In the genomic region with DNA sequence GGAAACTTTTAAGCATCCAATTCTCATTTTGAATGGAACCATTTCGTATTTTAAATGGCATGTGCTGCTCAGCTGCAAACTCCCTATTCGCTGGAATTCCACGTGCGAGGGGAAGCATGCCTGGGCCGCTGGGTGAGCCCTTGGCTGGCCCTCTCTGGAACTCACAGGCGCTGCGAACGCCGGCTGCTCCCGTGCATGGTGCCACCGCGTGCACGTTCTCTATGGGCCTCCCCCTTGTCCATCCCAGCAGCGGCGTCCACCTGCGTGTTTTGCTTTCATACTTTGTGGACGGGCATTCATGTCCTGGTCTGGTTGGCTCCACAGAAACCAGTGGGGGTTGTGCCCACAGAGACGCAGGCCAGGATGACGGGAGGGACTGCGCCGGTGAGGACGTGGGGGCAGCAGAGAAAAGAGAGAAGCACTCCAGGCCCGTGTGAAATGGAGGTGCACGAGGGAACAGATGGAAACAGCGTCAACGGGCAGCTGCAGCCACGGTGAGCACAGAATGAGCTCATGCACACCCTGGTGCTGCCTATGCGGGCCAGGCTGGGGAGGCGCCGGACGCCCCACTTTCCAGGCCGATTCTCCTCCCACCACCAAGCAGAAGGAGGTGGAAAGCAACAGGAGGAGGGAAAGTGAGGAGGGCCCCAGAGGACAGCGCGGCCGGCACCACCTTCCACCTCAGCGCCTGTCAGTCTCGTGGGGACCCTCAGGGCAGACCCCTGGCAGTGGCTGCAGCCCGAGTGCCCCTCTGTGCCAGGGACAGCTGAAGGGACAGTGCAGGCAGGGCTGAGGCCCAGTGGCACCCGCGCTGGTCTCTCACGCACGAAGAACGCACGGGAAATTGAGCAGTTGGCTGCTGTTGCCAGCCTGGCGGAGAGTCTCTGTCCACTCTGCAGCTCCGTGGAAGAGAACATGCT, we compare ENCODE assay signal across 22 cellular contexts. TPM values are rescaled to one million over a fixed set of nuclear protein-coding genes. Genes with fewer than 3 reads are reported as not detected.
DNase-seq lines count a peak whose midpoint lies in the region; ATAC-seq, FAIRE-seq and TF ChIP-seq lines count a peak whose summit lies in the region.
"Had no signal": no experiment of that assay in that cellular context is flagged by ENCODE, and none has a peak within 500 bp of the region (broad histone marks: within the 10 kb centered on the region; RNA-seq: fewer than 3 reads in every experiment).

No MANE protein-coding gene starts in this region.

- ATAC-seq in activated naive CD4-positive, alpha-beta T cell treated with anti-CD3 and anti-CD28 coated beads, Interleukin-2, amount 50 U/mL, for 72 hours: no peak
- ATAC-seq in IMR-90 (ENCODE audit: low read depth) (no peak), HepG2 (no peak), HG03139 (IDR thresholded peaks at IDR 0.05; ENCODE audit: unreplicated experiment) (no peak), HG02588 (IDR thresholded peaks at IDR 0.05; ENCODE audit: unreplicated experiment) (no peak)
- ATAC-seq: CD8-positive, alpha-beta T cell; HCT116 had no signal

- no peaks in the 10 kb centered on the region for H3K27me3 ChIP-seq in IMR-90 (ENCODE audit: control insufficient read depth, insufficient read depth, low read length)
- H3K27me3 ChIP-seq in HepG2 (ENCODE audit: control insufficient read depth in 1 of 2, insufficient read depth in 2 of 2, low read length in 2 of 2): no peaks in the 10 kb centered on the region
- H3K27me3 ChIP-seq: BLaER1 treated with 17β-estradiol and CSF1 and Interleukin-3, amounts not matched to agents 10 nM and 100 nM; MG63 had no signal

- H4K20me1 ChIP-seq in IMR-90 (ENCODE audit: insufficient read depth, low read length): 0 out of 2 replicates have a peak, but pooled peaks cover 13% of the 10 kb centered on the region
- H4K20me1 ChIP-seq in HepG2 (ENCODE audit: insufficient read depth, low read length): peaks cover 3% of the 10 kb centered on the region; the same call in 1 of the 2 replicates

- WGBS in IMR-90 (ENCODE audit: extremely low coverage in 2 of 2, insufficient read length in 1 of 2), 2 experiments: 96% methylated on average over 22 of the region's 46 CpGs; no CpG with 5 or more reads in 1 of the 2 experiments
- WGBS in HepG2 (ENCODE audit: low lambda C conversion rate): 97% methylated on average over 41 of the region's 46 CpGs

- H3K36me3 ChIP-seq in IMR-90 (ENCODE audit: control insufficient read depth, insufficient read depth, low read length) (peaks cover 59% of the 10 kb centered on the region), HepG2 (replicated peaks in 1 of 2; ENCODE audit: control insufficient read depth in 1 of 2, insufficient read depth in 2 of 2, low read length in 2 of 2) (peaks cover 38 to 68% of the 10 kb centered on the region in 2 experiments; a peak in 4 of 5 replicates)

- no peak overlapping the region for H2AK5ac ChIP-seq in IMR-90 (ENCODE audit: low read depth, low read length)

- H3K18ac ChIP-seq in IMR-90 (ENCODE audit: low read depth, low read length): no peak overlapping the region

- POLR2A ChIA-PET in IMR-90 (lab: Charles Lee; ENCODE audit: unreplicated experiment) (no interaction called here), HepG2 (lab: Yijun Ruan, JAX) (no interaction called here)

- TF ChIP-seq EP300 in HepG2 (IDR thresholded peaks at IDR 0.05; ENCODE audit: low read depth in 2 of 2, low read length in 2 of 2) (no peak), HepG2 (CRISPR knock-in tag; IDR thresholded peaks at IDR 0.05; ENCODE audit: borderline replicate concordance) (no peak)

- H2AFZ ChIP-seq in IMR-90 (replicated peaks; ENCODE audit: low read length, poor library complexity) (no peak overlapping the region), HepG2 (ENCODE audit: low read length) (no peak overlapping the region)

- H3K9ac ChIP-seq in IMR-90 (ENCODE audit: low read depth, low read length) (no peak overlapping the region), HepG2 (ENCODE audit: insufficient read depth, low read depth, low read length) (no peak overlapping the region)
- H3K9ac ChIP-seq: BLaER1 treated with 17β-estradiol and CSF1 and Interleukin-3, amounts not matched to agents 10 nM and 100 nM had no signal

- H3K9me1 ChIP-seq in IMR-90 (ENCODE audit: insufficient read depth, low read length): 0 out of 2 replicates have a peak, but pooled peaks cover 3% of the 10 kb centered on the region

- H4K8ac ChIP-seq in IMR-90 (ENCODE audit: low read depth in 2 of 2, low read length in 2 of 2): no peak overlapping the region

- no peak overlapping the region for H2BK120ac ChIP-seq in IMR-90 (ENCODE audit: low read depth, low read length)

- BruUV-seq in IMR-90 (replicated peaks; lab: Mats Ljungman, UMichigan) (no TSS peak), HepG2 (replicated peaks; lab: Mats Ljungman, UMichigan) (no TSS peak)

- H3K14ac ChIP-seq in IMR-90 (replicated peaks; ENCODE audit: low read depth, low read length): no peak overlapping the region

- no peak overlapping the region for H2BK5ac ChIP-seq in IMR-90 (ENCODE audit: low read depth, low read length, poor library complexity, severe bottlenecking)

- no peak overlapping the region for H2BK20ac ChIP-seq in IMR-90 (ENCODE audit: low read depth, low read length)

- H3K9me3 ChIP-seq in IMR-90 (ENCODE audit: control insufficient read depth, insufficient read depth, low read length): no peaks in the 10 kb centered on the region
- H3K9me3 ChIP-seq in HepG2 (ENCODE audit: low read length): no peaks in the 10 kb centered on the region
- H3K9me3 ChIP-seq: BLaER1 treated with 17β-estradiol and CSF1 and Interleukin-3, amounts not matched to agents 10 nM and 100 nM; MG63 had no signal

- H3K79me2 ChIP-seq in HepG2 (ENCODE audit: insufficient read depth, low read length): no peaks in the 10 kb centered on the region

- no peak for FAIRE-seq in HepG2 (lab: Jason Lieb, UNC)
- FAIRE-seq: G401.6, GM18507 had no signal

- no peak overlapping the region for H2BK15ac ChIP-seq in IMR-90 (ENCODE audit: low read depth, low read length)

- no peak overlapping the region for H3K27ac ChIP-seq in IMR-90 (ENCODE audit: insufficient read depth, low read length)
- H3K27ac ChIP-seq in HepG2 (ENCODE audit: extremely low read length, insufficient read depth, low read length): no peak overlapping the region
- H3K27ac ChIP-seq: BLaER1 treated with 17β-estradiol and CSF1 and Interleukin-3, amounts not matched to agents 10 nM and 100 nM had no signal

- H3K4me1 Mint-ChIP-seq in activated naive CD4-positive, alpha-beta T cell treated with anti-CD3 and anti-CD28 coated beads, Interleukin-2, amount 10 ng/mL, durations not matched to agents 7 days and 5 days: no peaks in the 10 kb centered on the region
- no peaks in the 10 kb centered on the region for H3K4me1 Mint-ChIP-seq in progenitor cell of endocrine pancreas (ENCODE audit: low read depth)

- dilution Hi-C loops in IMR-90 (cut with HindIII; ENCODE audit: low sequenced_read_pairs, unreplicated experiment): no loop called here

- TF ChIP-seq POLR2A in IMR-90 (IDR thresholded peaks at IDR 0.05; ENCODE audit: low read depth, low read length) (no peak), HepG2 (IDR thresholded peaks at IDR 0.05; ENCODE audit: insufficient read depth in 1 of 2, low read depth in 2 of 2, low read length in 2 of 2) (no peak)

- intact Hi-C loops in IMR-90 (cut with micrococcal nuclease) (no loop called here), HepG2 (cut with micrococcal nuclease; ENCODE audit: unreplicated experiment) (no loop called here)

- H3K9me3 Mint-ChIP-seq in activated naive CD4-positive, alpha-beta T cell treated with anti-CD3 and anti-CD28 coated beads, Interleukin-2, amount 10 ng/mL, durations not matched to agents 7 days and 5 days: no peaks in the 10 kb centered on the region
- H3K9me3 Mint-ChIP-seq in activated naive CD4-positive, alpha-beta T cell treated with anti-CD3 and anti-CD28 coated beads, Interleukin-2, amount 50 U/mL, for 72 hours: no peaks in the 10 kb centered on the region
- H3K9me3 Mint-ChIP-seq in progenitor cell of endocrine pancreas (ENCODE audit: low read depth): no peaks in the 10 kb centered on the region
- H3K9me3 Mint-ChIP-seq: CD8-positive, alpha-beta T cell had no signal

- CTCF ChIA-PET in activated naive CD4-positive, alpha-beta T cell treated with anti-CD3 and anti-CD28 coated beads, Interleukin-2, amount 10 ng/mL, durations not matched to agents 7 days and 5 days (lab: Charles Lee): no interaction called here
- CTCF ChIA-PET in IMR-90 (lab: Yijun Ruan, JAX) (no interaction called here), HepG2 (lab: Yijun Ruan, JAX; ENCODE audit: low intra/inter-chr PET ratio, low total read pairs) (no interaction called here)

- no peak overlapping the region for H4K91ac ChIP-seq in IMR-90 (ENCODE audit: insufficient read depth, low read depth, low read length)

- no peak overlapping the region for H3K4ac ChIP-seq in IMR-90 (ENCODE audit: low read depth, low read length)

- peaks cover 0 to 8% of the 10 kb centered on the region in 2 experiments; a peak in 1 of 4 replicates for H3K79me1 ChIP-seq in IMR-90 (ENCODE audit: low read depth in 1 of 2, low read length in 2 of 2)

- H3K4me3 Mint-ChIP-seq in activated naive CD4-positive, alpha-beta T cell treated with anti-CD3 and anti-CD28 coated beads, Interleukin-2, amount 10 ng/mL, durations not matched to agents 7 days and 5 days: no peak overlapping the region
- H3K4me3 Mint-ChIP-seq in progenitor cell of endocrine pancreas (ENCODE audit: low read depth): no peak overlapping the region
- H3K4me3 Mint-ChIP-seq: CD8-positive, alpha-beta T cell had no signal

- no peak for TF ChIP-seq CTCF in IMR-90 (conservative IDR thresholded peaks at IDR 0.05; ENCODE audit: low read depth, low read length)
- no peak for TF ChIP-seq CTCF in HepG2 (CRISPR knock-in tag; IDR thresholded peaks at IDR 0.05)
- no peak for TF ChIP-seq CTCF in progenitor cell of endocrine pancreas (IDR thresholded peaks at IDR 0.05; ENCODE audit: unreplicated experiment)

- H4K5ac ChIP-seq in IMR-90 (ENCODE audit: low read depth, low read length): no peak overlapping the region

- H3K4me2 ChIP-seq in IMR-90 (ENCODE audit: low read depth, low read length) (no peak overlapping the region), HepG2 (ENCODE audit: low read depth, low read length) (no peak overlapping the region)
- H3K4me2 ChIP-seq: BLaER1 treated with 17β-estradiol and CSF1 and Interleukin-3, amounts not matched to agents 10 nM and 100 nM had no signal

- H3K4me1 ChIP-seq in IMR-90 (ENCODE audit: control insufficient read depth, insufficient read depth, low read length): no peaks in the 10 kb centered on the region
- no peaks in the 10 kb centered on the region for H3K4me1 ChIP-seq in HepG2 (ENCODE audit: insufficient read depth, low read length)

- H3K27me3 Mint-ChIP-seq in activated naive CD4-positive, alpha-beta T cell treated with anti-CD3 and anti-CD28 coated beads, Interleukin-2, amount 10 ng/mL, durations not matched to agents 7 days and 5 days: no peaks in the 10 kb centered on the region
- no peaks in the 10 kb centered on the region for H3K27me3 Mint-ChIP-seq in progenitor cell of endocrine pancreas

- H3K36me3 Mint-ChIP-seq in activated naive CD4-positive, alpha-beta T cell treated with anti-CD3 and anti-CD28 coated beads, Interleukin-2, amount 10 ng/mL, durations not matched to agents 7 days and 5 days: peaks cover 2% of the 10 kb centered on the region
- H3K36me3 Mint-ChIP-seq in activated naive CD4-positive, alpha-beta T cell treated with anti-CD3 and anti-CD28 coated beads, Interleukin-2, amount 50 U/mL, for 72 hours: peaks cover 0 to 5% of the 10 kb centered on the region in 2 donors
- peaks cover 7% of the 10 kb centered on the region for H3K36me3 Mint-ChIP-seq in progenitor cell of endocrine pancreas (ENCODE audit: insufficient read depth)

- H3K56ac ChIP-seq in IMR-90 (ENCODE audit: extremely low read depth, insufficient read depth, low read length): no peak overlapping the region

- H3K27ac Mint-ChIP-seq in activated naive CD4-positive, alpha-beta T cell treated with anti-CD3 and anti-CD28 coated beads, Interleukin-2, amount 10 ng/mL, durations not matched to agents 7 days and 5 days: peak overlapping the region; percentile 37
- H3K27ac Mint-ChIP-seq in activated naive CD4-positive, alpha-beta T cell treated with anti-CD3 and anti-CD28 coated beads, Interleukin-2, amount 50 U/mL, for 72 hours: no peak overlapping the region
- no peak overlapping the region for H3K27ac Mint-ChIP-seq in progenitor cell of endocrine pancreas
- H3K27ac Mint-ChIP-seq: CD8-positive, alpha-beta T cell had no signal

- in situ Hi-C loops in IMR-90 (cut with MboI; ENCODE audit: low sequenced_read_pairs): no loop called here
- in situ Hi-C loops in HepG2 (cut with HindIII; ENCODE audit: extremely low pct_ligation_motif_present, low pct_unique_long_range_greater_than_20kb): no loop called here

- H3K4me3 ChIP-seq in IMR-90 (ENCODE audit: insufficient read depth, low read depth, low read length) (no peak overlapping the region), HepG2 (replicated peaks in 1 of 3; ENCODE audit: insufficient read depth in 1 of 3, low read depth in 2 of 3, low read length in 3 of 3) (no peak overlapping the region)
- H3K4me3 ChIP-seq: BLaER1 treated with 17β-estradiol and CSF1 and Interleukin-3, amounts not matched to agents 10 nM and 100 nM; MG63 had no signal

- no peak overlapping the region for H3K23ac ChIP-seq in IMR-90 (ENCODE audit: low read depth, low read length)

- TF ChIP-seq RAD21 in IMR-90 (IDR thresholded peaks at IDR 0.05; ENCODE audit: low read length) (no peak), HepG2 (CRISPR knock-in tag; IDR thresholded peaks at IDR 0.05) (no peak)

- no peak for DNase-seq in activated naive CD4-positive, alpha-beta T cell treated with anti-CD3 and anti-CD28 coated beads, Interleukin-2, amount 10 ng/mL, durations not matched to agents 7 days and 5 days
- no peak for DNase-seq in activated naive CD4-positive, alpha-beta T cell treated with anti-CD3 and anti-CD28 coated beads, Interleukin-2, amount 50 U/mL, for 72 hours (ENCODE audit: low spot score in 2 of 2)
- DNase-seq in IMR-90 (no peak), cerebellar cortex (ENCODE audit: low spot score) (peak; percentile 57), HepG2 (ENCODE audit: low spot score) (no peak), progenitor cell of endocrine pancreas (ENCODE audit: low spot score, unreplicated experiment) (no peak)
- DNase-seq: 8988T; CD8-positive, alpha-beta T cell; GOT3; MG63; NCI-H1417; NCI-H1694 treated with DMSO at 0.1 percent for 48 hours; NCI-H446; NCI-H526 treated with DMSO at 0.1 percent for 48 hours; SHP77 had no signal

- peak overlapping the region; percentile 78 for H2AK9ac ChIP-seq in IMR-90 (replicated peaks; ENCODE audit: low read depth, low read length, poor library complexity)

RNA-seq across cellular contexts. Expression of a gene that starts 29.1 kb away (rescaled TPM):
- total RNA-seq in activated naive CD4-positive, alpha-beta T cell treated with anti-CD3 and anti-CD28 coated beads, Interleukin-2, amount 50 U/mL, for 72 hours: 10 to 100 TPM; 29.5 to 36.1 TPM
- total RNA-seq in IMR-90 (2012; rRNA removed) (18.9 and 19.7 TPM in 2 replicates), HepG2 (2016; rRNA removed; fragmentation: Illumina TruSeq; extraction: Trizol) (19.4 and 25.9 TPM in 2 replicates), progenitor cell of endocrine pancreas (41.2 and 44.4 TPM in 2 replicates)
- polyA plus RNA-seq in IMR-90 (2012; rRNA removed) (42.9 and 44.7 TPM in 2 replicates), HepG2 (2011; rRNA removed) (44.2 and 47.5 TPM in 2 replicates)
- polyA plus RNA-seq in IMR-90 (2012; cell fraction: cytosol; rRNA removed): 45.2 and 62.0 TPM in 2 replicates
- 24.1 and 56.7 TPM in 2 replicates for polyA plus RNA-seq in IMR-90 (2012; cell fraction: nucleus; rRNA removed; ENCODE audit: low replicate concordance)
- 21.8 and 24.1 TPM in 2 replicates for total RNA-seq in HepG2 (2016; cell fraction: cytosol; rRNA removed; fragmentation: Illumina TruSeq; extraction: Trizol; ENCODE audit: low read depth)
- total RNA-seq in HepG2 (2016; cell fraction: insoluble cytoplasmic fraction; rRNA removed; fragmentation: Illumina TruSeq; extraction: Trizol): 18.0 and 24.4 TPM in 2 replicates
- total RNA-seq in HepG2 (2016; cell fraction: membrane; rRNA removed; fragmentation: Illumina TruSeq; extraction: Trizol): 16.0 and 17.9 TPM in 2 replicates
- 11.3 and 14.6 TPM in 2 replicates for total RNA-seq in HepG2 (2016; cell fraction: nucleus; rRNA removed; fragmentation: Illumina TruSeq; extraction: Trizol)
- polyA plus RNA-seq in HepG2 (2011; cell fraction: cytosol; rRNA removed): 27.1 and 38.7 TPM in 2 replicates
- 59.6 and 61.9 TPM in 2 replicates for polyA plus RNA-seq in HepG2 (2011; cell fraction: nucleus; rRNA removed)
- polyA plus RNA-seq in HepG2 (2012): 31.4 and 32.5 TPM in 2 replicates
- polyA plus RNA-seq in HepG2 (2016; cell fraction: cytosol; fragmentation: Illumina TruSeq; extraction: Trizol; ENCODE audit: low read depth): 23.1 and 26.1 TPM in 2 replicates
- 40.7 and 53.4 TPM in 2 replicates for polyA plus RNA-seq in HepG2 (2016; cell fraction: insoluble cytoplasmic fraction; fragmentation: Illumina TruSeq; extraction: Trizol; ENCODE audit: low read depth)
- 25.9 and 29.3 TPM in 2 replicates for polyA plus RNA-seq in HepG2 (2016; cell fraction: membrane; fragmentation: Illumina TruSeq; extraction: Trizol; ENCODE audit: low read depth)
- 27.5 and 35.7 TPM in 2 replicates for polyA plus RNA-seq in HepG2 (2016; cell fraction: nucleus; fragmentation: Illumina TruSeq; extraction: Trizol; ENCODE audit: insufficient read depth, low read depth)
- polyA minus RNA-seq in HepG2 (2011; rRNA and poly(A)+ RNA removed; ENCODE audit: low replicate concordance): 19.2 and 101 TPM in 2 replicates
- polyA minus RNA-seq in HepG2 (2011; cell fraction: cytosol; rRNA and poly(A)+ RNA removed): 14.2 and 15.4 TPM in 2 replicates
- polyA minus RNA-seq in HepG2 (2011; cell fraction: nucleus; rRNA and poly(A)+ RNA removed): 17.4 and 24.5 TPM in 2 replicates

RNA-seq across cellular contexts. Expression of a gene that starts 57.5 kb away (rescaled TPM):
- total RNA-seq in activated naive CD4-positive, alpha-beta T cell treated with anti-CD3 and anti-CD28 coated beads, Interleukin-2, amount 50 U/mL, for 72 hours: not detected
- total RNA-seq in IMR-90 (2012; rRNA removed) (not detected in 2 replicates), HepG2 (2016; rRNA removed; fragmentation: Illumina TruSeq; extraction: Trizol) (not detected in 2 replicates), progenitor cell of endocrine pancreas (not detected in 2 replicates)
- polyA plus RNA-seq in IMR-90 (2012; rRNA removed) (not detected in 2 replicates), HepG2 (2011; rRNA removed) (0.01 and 0.05 TPM in 2 replicates)
- not detected in 2 replicates for polyA plus RNA-seq in IMR-90 (2012; cell fraction: cytosol; rRNA removed)
- not detected in 2 replicates for polyA plus RNA-seq in IMR-90 (2012; cell fraction: nucleus; rRNA removed; ENCODE audit: low replicate concordance)
- total RNA-seq in HepG2 (2016; cell fraction: cytosol; rRNA removed; fragmentation: Illumina TruSeq; extraction: Trizol; ENCODE audit: low read depth): under 0.01 TPM in 1 of 2 replicates, not detected in the other
- not detected in 2 replicates for total RNA-seq in HepG2 (2016; cell fraction: insoluble cytoplasmic fraction; rRNA removed; fragmentation: Illumina TruSeq; extraction: Trizol)
- not detected in 2 replicates for total RNA-seq in HepG2 (2016; cell fraction: membrane; rRNA removed; fragmentation: Illumina TruSeq; extraction: Trizol)
- not detected in 2 replicates for total RNA-seq in HepG2 (2016; cell fraction: nucleus; rRNA removed; fragmentation: Illumina TruSeq; extraction: Trizol)
- under 0.01 and 0.01 TPM in 2 replicates for polyA plus RNA-seq in HepG2 (2011; cell fraction: cytosol; rRNA removed)
- 0.18 and 0.99 TPM in 2 replicates for polyA plus RNA-seq in HepG2 (2011; cell fraction: nucleus; rRNA removed)
- polyA plus RNA-seq in HepG2 (2012): 2.3 and 3.1 TPM in 2 replicates
- not detected in 2 replicates for polyA plus RNA-seq in HepG2 (2016; cell fraction: cytosol; fragmentation: Illumina TruSeq; extraction: Trizol; ENCODE audit: low read depth)
- not detected in 2 replicates for polyA plus RNA-seq in HepG2 (2016; cell fraction: insoluble cytoplasmic fraction; fragmentation: Illumina TruSeq; extraction: Trizol; ENCODE audit: low read depth)
- polyA plus RNA-seq in HepG2 (2016; cell fraction: membrane; fragmentation: Illumina TruSeq; extraction: Trizol; ENCODE audit: low read depth): not detected in 2 replicates
- polyA plus RNA-seq in HepG2 (2016; cell fraction: nucleus; fragmentation: Illumina TruSeq; extraction: Trizol; ENCODE audit: insufficient read depth, low read depth): not detected in 2 replicates
- polyA minus RNA-seq in HepG2 (2011; rRNA and poly(A)+ RNA removed; ENCODE audit: low replicate concordance): 0.02 and 0.06 TPM in 2 replicates
- polyA minus RNA-seq in HepG2 (2011; cell fraction: cytosol; rRNA and poly(A)+ RNA removed): 0.69 TPM in 1 of 2 replicates, not detected in the other
- polyA minus RNA-seq in HepG2 (2011; cell fraction: nucleus; rRNA and poly(A)+ RNA removed): 0.26 and 0.50 TPM in 2 replicates
- total RNA-seq: CD8-positive, alpha-beta T cell; LHCN-M2 had no signal
